1 cellular context compared by ENCODE assay signal in the genomic region with DNA sequence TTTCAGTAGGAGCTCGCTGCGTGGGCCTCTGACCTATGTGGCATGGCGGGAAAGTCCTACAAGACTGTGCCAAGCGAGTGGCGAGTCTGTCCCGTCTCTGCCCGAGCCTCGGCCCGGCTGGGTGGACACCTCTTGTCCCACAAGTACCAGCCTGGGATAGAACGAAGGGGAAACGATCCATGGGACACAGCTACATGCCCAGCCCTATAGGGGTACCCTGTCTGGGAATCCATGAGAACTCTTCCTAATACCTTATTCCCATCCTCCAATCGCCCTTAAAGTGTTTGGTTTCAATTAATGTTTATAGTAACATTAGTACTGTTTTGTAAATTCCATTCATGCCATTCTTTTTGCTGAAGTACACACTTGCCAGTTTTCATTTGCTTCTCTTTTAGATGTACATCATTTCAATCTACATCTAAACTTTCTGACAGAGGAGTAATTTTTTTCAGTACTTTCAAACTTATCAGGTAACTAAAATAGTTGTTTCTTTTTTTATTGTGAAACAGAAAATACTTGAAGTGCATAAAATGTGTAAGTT.
TF ChIP-seq lines count a peak whose summit lies in the region.

No MANE protein-coding gene starts in this region.

TF ChIP-seq in SK-N-SH treated with all-trans-retinoic acid at 6 μM for 48 hours, 23 proteins besides CTCF, POLR2A, EP300 and RAD21 (continued from another document):
- TF ChIP-seq, protein P1, sequence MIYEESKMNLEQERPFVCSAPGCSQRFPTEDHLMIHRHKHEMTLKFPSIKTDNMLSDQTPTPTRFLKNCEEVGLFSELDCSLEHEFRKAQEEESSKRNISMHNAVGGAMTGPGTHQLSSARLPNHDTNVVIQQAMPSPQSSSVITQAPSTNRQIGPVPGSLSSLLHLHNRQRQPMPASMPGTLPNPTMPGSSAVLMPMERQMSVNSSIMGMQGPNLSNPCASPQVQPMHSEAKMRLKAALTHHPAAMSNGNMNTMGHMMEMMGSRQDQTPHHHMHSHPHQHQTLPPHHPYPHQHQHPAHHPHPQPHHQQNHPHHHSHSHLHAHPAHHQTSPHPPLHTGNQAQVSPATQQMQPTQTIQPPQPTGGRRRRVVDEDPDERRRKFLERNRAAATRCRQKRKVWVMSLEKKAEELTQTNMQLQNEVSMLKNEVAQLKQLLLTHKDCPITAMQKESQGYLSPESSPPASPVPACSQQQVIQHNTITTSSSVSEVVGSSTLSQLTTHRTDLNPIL (CRISPR knock-in tag; IDR thresholded peaks at IDR 0.05; ENCODE audit: low read depth) = no peak
- TF ChIP-seq OSR1 (CRISPR knock-in tag; IDR thresholded peaks at IDR 0.05) = no peak
TF ChIP-seq in SK-N-SH treated with all-trans-retinoic acid at 6 μM for 48 hours: peak in this region for 0.
